Comparison of ENCODE assay signal across 1 cellular context in genomic region chr3:194318511-194319161, GRCh38.
A peak's percentile ranks its signal among the peaks of the same experiment; 100 is the strongest.
TF ChIP-seq lines count a peak whose summit lies in the region.

No MANE protein-coding gene starts in this region.

TF ChIP-seq in GM23338, 12 proteins besides CTCF, POLR2A, EP300 and RAD21:
- TF ChIP-seq ZNF462 (CRISPR knock-in tag; IDR thresholded peaks at IDR 0.05), result peak; percentile 69; the same call in 1 of the 2 replicates
- TF ChIP-seq JUNB (IDR thresholded peaks at IDR 0.05; ENCODE audit: unreplicated experiment), result no peak
